In the genomic region with DNA sequence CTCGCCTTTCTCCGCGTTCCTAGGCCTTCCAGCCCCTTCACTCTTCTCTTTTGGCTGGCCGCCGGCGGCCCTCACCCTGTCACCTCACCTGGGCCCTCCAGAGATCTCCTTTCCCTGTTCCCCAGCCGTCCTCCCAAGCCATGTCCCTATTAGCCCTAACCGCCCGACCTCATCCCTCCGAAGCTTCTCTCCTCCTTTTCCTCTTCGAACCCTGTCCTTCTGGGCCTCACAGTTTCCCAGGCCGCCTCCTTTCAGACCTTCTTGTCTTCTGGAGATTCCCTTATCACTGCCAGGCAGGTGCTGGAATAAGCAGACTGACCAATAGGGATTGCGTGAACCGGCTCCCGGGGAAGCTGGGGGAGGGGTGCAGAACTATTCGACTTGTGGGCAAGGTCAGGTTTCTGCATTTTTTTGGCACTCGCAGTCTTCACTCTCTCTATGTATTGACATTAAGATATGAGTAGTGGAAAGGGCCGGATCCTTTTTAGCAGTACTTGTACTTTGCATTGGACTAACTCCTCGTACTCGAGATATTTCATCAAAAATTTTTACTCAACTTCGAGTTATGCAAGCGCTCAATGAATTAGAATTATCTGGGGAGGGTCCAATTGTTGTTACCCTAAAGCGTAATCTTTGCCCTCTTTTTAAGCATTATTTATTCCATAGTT, we compare ENCODE assay signal across 8 cellular contexts. TPM values are rescaled to one million over a fixed set of nuclear protein-coding genes. Genes with fewer than 3 reads are reported as not detected.
DNase-seq lines count a peak whose midpoint lies in the region; ATAC-seq and TF ChIP-seq lines count a peak whose summit lies in the region.

No MANE protein-coding gene starts in this region.

- H3K27me3 Mint-ChIP-seq in GM23338 (ENCODE audit: insufficient read depth, low read depth, poor library complexity) = peaks cover 13% of the 10 kb centered on the region
- no peaks in the 10 kb centered on the region for H3K27me3 Mint-ChIP-seq in glutamatergic neuron (ENCODE audit: unreplicated experiment)

- H3K27me3 ChIP-seq in GM23338 (ENCODE audit: insufficient read depth) = no peaks in the 10 kb centered on the region
- H3K27me3 ChIP-seq in neuronal stem cell (ENCODE audit: control insufficient read depth in 3 of 3, insufficient read depth in 3 of 3, low read depth in 1 of 3, low read length in 3 of 3) = no peaks in the 10 kb centered on the region

- peak; percentile 85 for DNase-seq in GM23338 (ENCODE audit: low spot score)
- DNase-seq in NCI-H748 (lab: John Stamatoyannopoulos, UW; ENCODE audit: unreplicated experiment) = peak; percentile 66
- DNase-seq in activated naive CD4-positive, alpha-beta T cell treated with anti-CD3 and anti-CD28 coated beads, Interleukin-2, amount 50 U/mL, for 16 hours = peak; percentile 17
- DNase-seq in glutamatergic neuron = peak; percentile 53
- DNase-seq in neuronal stem cell (ENCODE audit: low spot score) = peak; percentile 39
- no peak for DNase-seq in SKM-1 treated with dmso at 0.1 percent for 144 hours (lab: John Stamatoyannopoulos, UW; ENCODE audit: unreplicated experiment)

- WGBS in neuronal stem cell (ENCODE audit: extremely low coverage in 2 of 2, insufficient read length in 2 of 2, insufficient replicate concordance in 1 of 2), 2 donors = no CpG with 5 or more reads among the region's 23 CpGs

- peak overlapping the region; percentile 89 for H3K23ac ChIP-seq in neuronal stem cell (ENCODE audit: low read depth, low read length, poor library complexity)

- H3F3A ChIP-seq in GM23338 (replicated peaks; ENCODE audit: low read depth) = peaks cover 4% of the 10 kb centered on the region

- H2AFZ ChIP-seq in GM23338 (peak overlapping the region; percentile 78), neuronal stem cell (ENCODE audit: low read length) (peak overlapping the region; percentile 100)

- H3K4me1 ChIP-seq in GM23338 (ENCODE audit: insufficient read depth) (peaks cover 22% of the 10 kb centered on the region), neuronal stem cell (ENCODE audit: control insufficient read depth in 2 of 2, insufficient read depth in 1 of 2, low read depth in 1 of 2, low read length in 2 of 2) (peaks cover 0 to 4% of the 10 kb centered on the region in 2 donors)

- no peak overlapping the region for H4K8ac ChIP-seq in neuronal stem cell (ENCODE audit: low read depth, low read length)

- TF ChIP-seq CTCF in C4-2B (conservative IDR thresholded peaks at IDR 0.05) (no peak), GM23338 (conservative IDR thresholded peaks at IDR 0.05; ENCODE audit: low read depth in 2 of 2) (no peak), glutamatergic neuron (IDR thresholded peaks at IDR 0.05; ENCODE audit: partially characterized antibody, unreplicated experiment) (no peak)

- H4K91ac ChIP-seq in neuronal stem cell (ENCODE audit: low read depth, low read length, poor library complexity) = no peak overlapping the region

- H3K9me2 ChIP-seq in GM23338 (ENCODE audit: insufficient read depth) = no peaks in the 10 kb centered on the region

- H2BK5ac ChIP-seq in neuronal stem cell (ENCODE audit: low read length) = peak overlapping the region; percentile 93

- H3K36me3 Mint-ChIP-seq in GM23338 (ENCODE audit: low read depth) (peaks cover 3% of the 10 kb centered on the region; the same call in 2 of the 3 replicates), glutamatergic neuron (ENCODE audit: unreplicated experiment) (no peaks in the 10 kb centered on the region)

- H3K4me3 ChIP-seq in GM23338 (peak overlapping the region; percentile 93), neuronal stem cell (ENCODE audit: low read length in 2 of 2) (peak overlapping the region; percentile 82 to 99)

- peak overlapping the region; percentile 94 for H3K18ac ChIP-seq in neuronal stem cell (ENCODE audit: low read length)

- peaks cover 4% of the 10 kb centered on the region for H3K79me1 ChIP-seq in neuronal stem cell (ENCODE audit: low read depth, low read length)

- H3K4me1 Mint-ChIP-seq in GM23338 (peaks cover 23% of the 10 kb centered on the region), glutamatergic neuron (ENCODE audit: low read depth, unreplicated experiment) (peaks cover 9% of the 10 kb centered on the region)

- peak overlapping the region; percentile 94 for H3K4me3 Mint-ChIP-seq in GM23338
- H3K4me3 Mint-ChIP-seq in glutamatergic neuron (ENCODE audit: unreplicated experiment) = peak overlapping the region; percentile 99

- H2BK120ac ChIP-seq in neuronal stem cell (ENCODE audit: low read depth, low read length) = no peak overlapping the region

- peak overlapping the region; percentile 92 for H3K27ac ChIP-seq in C4-2B
- peak overlapping the region; percentile 97 for H3K27ac ChIP-seq in GM23338 (ENCODE audit: low read depth)
- H3K27ac ChIP-seq in neuronal stem cell (replicated peaks; ENCODE audit: low read length) = peak overlapping the region; percentile 66

- H2BK12ac ChIP-seq in neuronal stem cell (ENCODE audit: low read length) = peak overlapping the region; percentile 22

- no peak overlapping the region for H2AK5ac ChIP-seq in neuronal stem cell (ENCODE audit: low read depth, low read length)

- no peaks in the 10 kb centered on the region for H3K9me3 ChIP-seq in neuronal stem cell (replicated peaks in 1 of 2; ENCODE audit: control insufficient read depth in 2 of 2, insufficient read depth in 1 of 2, low read depth in 1 of 2, low read length in 2 of 2)

- peak overlapping the region; percentile 87 for H3K4me2 ChIP-seq in GM23338
- peak overlapping the region; percentile 69 for H3K4me2 ChIP-seq in neuronal stem cell (ENCODE audit: insufficient read depth, low read length, poor library complexity, severe bottlenecking)

- H3K36me3 ChIP-seq in GM23338 (ENCODE audit: insufficient read depth) (no peaks in the 10 kb centered on the region), neuronal stem cell (replicated peaks in 1 of 2; ENCODE audit: control insufficient read depth in 2 of 2, insufficient read depth in 2 of 2, low read length in 2 of 2) (peaks cover 0 to 11% of the 10 kb centered on the region in 2 donors)

- peaks cover 41% of the 10 kb centered on the region for H3K79me2 ChIP-seq in GM23338 (replicated peaks; ENCODE audit: insufficient read depth)

- H2BK15ac ChIP-seq in neuronal stem cell (ENCODE audit: low read length) = peak overlapping the region; percentile 26

- H3K4ac ChIP-seq in neuronal stem cell (ENCODE audit: low read length) = peak overlapping the region; percentile 53

- peak overlapping the region; percentile 94 for H3K14ac ChIP-seq in neuronal stem cell (ENCODE audit: low read length)

- H4K20me1 ChIP-seq in GM23338 (replicated peaks; ENCODE audit: insufficient read depth) = peaks cover 8% of the 10 kb centered on the region; the same call in 1 of the 2 replicates

- H3K9me3 Mint-ChIP-seq in GM23338 = no peaks in the 10 kb centered on the region
- H3K9me3 Mint-ChIP-seq in glutamatergic neuron (ENCODE audit: unreplicated experiment) = peaks cover 8% of the 10 kb centered on the region

- H3K27ac Mint-ChIP-seq in GM23338 = peak overlapping the region; percentile 82
- H3K27ac Mint-ChIP-seq in glutamatergic neuron (ENCODE audit: unreplicated experiment) = peak overlapping the region; percentile 96

- peak overlapping the region; percentile 96 for H3K9ac ChIP-seq in neuronal stem cell (ENCODE audit: low read depth, low read length, poor library complexity)

- ATAC-seq in GM23338 (peak; percentile 63), HG03457 (IDR thresholded peaks at IDR 0.05; ENCODE audit: unreplicated experiment) (no peak)

TF ChIP-seq in GM23338, 12 proteins besides CTCF, POLR2A, EP300 and RAD21 (continues in another document):
- TF ChIP-seq POLR2AphosphoS5 (IDR thresholded peaks at IDR 0.05; ENCODE audit: low read depth) (no peak), STAT1 (IDR thresholded peaks at IDR 0.05; ENCODE audit: unreplicated experiment) (no peak), EZH2 (IDR thresholded peaks at IDR 0.05; ENCODE audit: low read depth, unreplicated experiment) (no peak)

RNA-seq across cellular contexts. Expression of gene RHOT1, which starts 0.7 kb away (rescaled TPM):
- total RNA-seq in GM23338 (2014; rRNA removed; shearing (Covaris generic)) = 51.4 and 53.5 TPM in 2 replicates
- polyA plus RNA-seq in GM23338 (2016; fragmentation: Nextera tagmentation; extraction: Ambion mirVana) = 38.8 and 40.8 TPM in 2 replicates
- 36.1 TPM for total RNA-seq in glutamatergic neuron (ENCODE audit: unreplicated experiment)
- polyA plus RNA-seq in neuronal stem cell (2013, experiment 1 of 2) = 31.5 TPM
- polyA plus RNA-seq in neuronal stem cell (2013, experiment 2 of 2) = 32.5 TPM
